Comparison of ENCODE assay signal across 24 cellular contexts in the genomic region with DNA sequence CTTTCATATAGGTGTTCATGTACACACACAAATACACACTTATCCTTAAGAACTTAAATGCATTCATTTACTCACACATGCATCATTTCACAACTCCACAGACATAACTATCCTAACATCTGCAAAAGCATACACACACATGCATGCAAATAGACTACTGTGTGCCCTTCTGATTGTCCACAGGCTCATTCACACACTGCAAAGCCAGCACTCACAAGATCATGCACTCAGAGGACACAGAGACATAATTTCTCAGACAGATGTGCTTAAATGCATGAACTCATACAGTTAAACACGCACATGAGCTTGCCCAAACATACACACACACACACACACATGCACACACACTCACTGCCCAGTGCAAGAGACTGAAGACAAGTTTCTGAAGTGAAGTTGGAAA.
DNase-seq lines count a peak whose midpoint lies in the region; ATAC-seq and TF ChIP-seq lines count a peak whose summit lies in the region.
"Had no signal": no experiment of that assay in that cellular context is flagged by ENCODE, and none has a peak within 500 bp of the region (broad histone marks: within the 10 kb centered on the region; RNA-seq: fewer than 3 reads in every experiment).

No MANE protein-coding gene starts in this region.

- H3K4me3 ChIP-seq in right atrium auricular region (no peak overlapping the region), right cardiac atrium (ENCODE audit: low read length) (no peak overlapping the region), mucosa of descending colon (no peak overlapping the region), gastroesophageal sphincter (no peak overlapping the region)
- H3K4me3 ChIP-seq: MG63 had no signal

- H3K9me3 ChIP-seq in right atrium auricular region (peaks cover 0 to 17% of the 10 kb centered on the region in 2 donors), right cardiac atrium (ENCODE audit: control insufficient read depth, low read length) (no peaks in the 10 kb centered on the region), mucosa of descending colon (no peaks in the 10 kb centered on the region), gastroesophageal sphincter (peaks cover 0 to 19% (median 0%) of the 10 kb centered on the region in 3 donors)
- H3K9me3 ChIP-seq: Caco-2, MG63 had no signal

- H3K27me3 ChIP-seq in right atrium auricular region: no peaks in the 10 kb centered on the region
- H3K27me3 ChIP-seq in right cardiac atrium (ENCODE audit: control insufficient read depth, insufficient read depth): no peaks in the 10 kb centered on the region
- no peaks in the 10 kb centered on the region for H3K27me3 ChIP-seq in gastroesophageal sphincter
- H3K27me3 ChIP-seq: MG63 had no signal

- no peak for TF ChIP-seq POLR2A in gastroesophageal sphincter (IDR thresholded peaks at IDR 0.05)

- WGBS in right cardiac atrium: 40% methylated on average over 1 of the region's 1 CpG
- 45% methylated on average over 1 of the region's 1 CpG; no CpG with 5 or more reads in 1 of the 2 donors for WGBS in gastroesophageal sphincter (ENCODE audit: low coverage in 1 of 2), 2 donors

- peaks cover 0 to 4% of the 10 kb centered on the region in 2 donors for H3K4me1 ChIP-seq in right atrium auricular region
- H3K4me1 ChIP-seq in right cardiac atrium (ENCODE audit: control insufficient read depth, insufficient read depth, low read length): no peaks in the 10 kb centered on the region
- no peaks in the 10 kb centered on the region for H3K4me1 ChIP-seq in mucosa of descending colon (ENCODE audit: low read depth)
- H3K4me1 ChIP-seq in gastroesophageal sphincter: no peaks in the 10 kb centered on the region
- H3K4me1 ChIP-seq: Caco-2 had no signal

- TF ChIP-seq EP300 in gastroesophageal sphincter (IDR thresholded peaks at IDR 0.05): no peak

- no peak overlapping the region for H3K27ac ChIP-seq in right atrium auricular region
- H3K27ac ChIP-seq in right cardiac atrium (ENCODE audit: low read length): no peak overlapping the region
- no peak overlapping the region for H3K27ac ChIP-seq in gastroesophageal sphincter
- H3K27ac ChIP-seq: 22Rv1, C4-2B had no signal

- DNase-seq in Right ventricle myocardium inferior (ENCODE audit: missing footprints): no peak
- no peak for DNase-seq in right atrium auricular region (ENCODE audit: low spot score)
- no peak for DNase-seq in right cardiac atrium
- peak in 1 of 3 donors; percentile 42 for DNase-seq in mucosa of descending colon
- peak; percentile 20 for DNase-seq in retina
- DNase-seq in dedifferentiated amniotic fluid mesenchymal stem cell (ENCODE audit: extremely low spot score): no peak
- DNase-seq: Caco-2; CD8-positive, alpha-beta T cell; DMS79; EL; GF-D8; IMR-90; KG1; MG63; NCI-H1694; NCI-H2029 treated with DMSO at 0.1 percent for 48 hours; NCI-H446 treated with DMSO at 0.1 percent for 48 hours; NCI-H526; RPMI8226; SHP77 treated with DMSO at 0.1 percent for 48 hours had no signal

- H3K36me3 ChIP-seq in right atrium auricular region (no peaks in the 10 kb centered on the region), mucosa of descending colon (ENCODE audit: low read depth) (no peaks in the 10 kb centered on the region), gastroesophageal sphincter (no peaks in the 10 kb centered on the region)
- H3K36me3 ChIP-seq: MG63 had no signal

- ATAC-seq in Right ventricle myocardium inferior (peak; percentile 38), right cardiac atrium (peak; percentile 25 to 36), mucosa of descending colon (peak; percentile 12), gastroesophageal sphincter (no peak), GM21723 (IDR thresholded peaks at IDR 0.05; ENCODE audit: unreplicated experiment) (no peak)
- ATAC-seq: CD8-positive, alpha-beta T cell had no signal

- TF ChIP-seq CTCF in right atrium auricular region (IDR thresholded peaks at IDR 0.05) (no peak), mucosa of descending colon (IDR thresholded peaks at IDR 0.05) (no peak), gastroesophageal sphincter (IDR thresholded peaks at IDR 0.05) (no peak)

- intact Hi-C loops in Right ventricle myocardium inferior (cut with DNase I): no loop called here
- intact Hi-C loops in right cardiac atrium (cut with DNase I): no loop called here
- intact Hi-C loops in mucosa of descending colon (cut with DNase I, micrococcal nuclease): no loop called here

Comparison
In these comparisons a context has a peak if more than half of its experiments do, and no peak if none do; other contexts are left out.
1. ATAC-seq: peak in Right ventricle myocardium inferior (single experiment), right cardiac atrium (2 of 2) and mucosa of descending colon (single experiment); none in gastroesophageal sphincter (single experiment) and GM21723 (single experiment).